ENCODE assay signal across 10 cellular contexts in the genomic region with DNA sequence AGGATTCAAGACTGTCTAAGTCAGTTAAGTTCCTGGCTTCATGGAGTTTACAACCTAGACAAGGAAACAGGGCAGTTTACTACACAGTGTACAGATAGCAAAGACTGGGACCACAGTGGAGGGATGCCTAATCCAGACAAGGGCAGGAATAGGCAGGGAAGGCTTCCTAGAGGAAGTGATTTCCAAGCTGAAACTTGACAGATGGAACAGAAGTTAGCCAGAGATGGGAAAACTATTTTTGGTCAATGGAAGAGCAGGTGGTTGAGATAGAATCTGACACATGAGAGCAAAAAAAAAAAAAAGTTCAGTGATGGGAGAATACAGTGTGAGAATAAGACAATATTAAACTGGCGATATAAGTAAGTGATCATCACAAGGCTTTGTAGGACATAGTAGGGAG. TPM values are rescaled to one million over a fixed set of nuclear protein-coding genes. Genes with fewer than 3 reads are reported as not detected.
DNase-seq lines count a peak whose midpoint lies in the region; ATAC-seq and TF ChIP-seq lines count a peak whose summit lies in the region.
"Had no signal": no experiment of that assay in that cellular context is flagged by ENCODE, and none has a peak within 500 bp of the region (broad histone marks: within the 10 kb centered on the region; RNA-seq: fewer than 3 reads in every experiment).

No MANE protein-coding gene starts in this region.

- H3K4me3 ChIP-seq in duodenal mucosa (ENCODE audit: low read depth in 1 of 2, low read length in 2 of 2): peak overlapping the region; percentile 92 to 96

- ATAC-seq in HG03280 (IDR thresholded peaks at IDR 0.05; ENCODE audit: unreplicated experiment) (no peak), left lobe of liver (no peak)

- peaks cover 30% of the 10 kb centered on the region for H3K4me1 Mint-ChIP-seq in neural crest cell

- peaks cover 8% of the 10 kb centered on the region for H3K36me3 Mint-ChIP-seq in neural crest cell (ENCODE audit: low read depth)

- H3K27ac Mint-ChIP-seq in neural crest cell (ENCODE audit: unreplicated experiment): peak overlapping the region; percentile 99

- peak overlapping the region; percentile 99 for H3K4me3 Mint-ChIP-seq in neural crest cell

- H3K27ac ChIP-seq in duodenal mucosa (ENCODE audit: low read depth, low read length): no peak overlapping the region

- no peaks in the 10 kb centered on the region for H3K27me3 Mint-ChIP-seq in neural crest cell (ENCODE audit: low read depth)

- intact Hi-C loops in cardiac septum (cut with DNase I): no loop called here

- DNase-seq in DMS 273 (lab: John Stamatoyannopoulos, UW; ENCODE audit: unreplicated experiment) (peak; percentile 60), NCI-H2171 treated with DMSO at 0.1 percent for 48 hours (lab: John Stamatoyannopoulos, UW) (peak; percentile 55), neural crest cell (ENCODE audit: low read depth, low spot score) (no peak), NCI-H2107 (lab: John Stamatoyannopoulos, UW) (no peak), left lobe of liver (ENCODE audit: low spot score) (no peak), cardiac septum (ENCODE audit: low spot score) (no peak)
- DNase-seq: Kasumi-1, testis had no signal

- H3K9me3 ChIP-seq in duodenal mucosa (ENCODE audit: control insufficient read depth in 1 of 2, low read length in 2 of 2): no peaks in the 10 kb centered on the region
- H3K9me3 ChIP-seq: testis had no signal

- H3K9me3 Mint-ChIP-seq in neural crest cell: no peaks in the 10 kb centered on the region

- no peaks in the 10 kb centered on the region for H3K27me3 ChIP-seq in duodenal mucosa (ENCODE audit: control insufficient read depth in 1 of 2, insufficient read depth in 2 of 2, low read length in 2 of 2)
- H3K27me3 ChIP-seq: testis had no signal

- no peak for TF ChIP-seq CTCF in neural crest cell (conservative IDR thresholded peaks at IDR 0.05)

- H3K4me1 ChIP-seq in duodenal mucosa (ENCODE audit: control insufficient read depth in 1 of 2, insufficient read depth in 2 of 2, low read length in 2 of 2): peaks cover 21 to 29% of the 10 kb centered on the region in 2 donors

- H3K36me3 ChIP-seq in duodenal mucosa (ENCODE audit: control insufficient read depth in 1 of 2, insufficient read depth in 2 of 2, low read length in 2 of 2): peaks cover 0 to 37% of the 10 kb centered on the region in 2 donors

- H3K9ac ChIP-seq in duodenal mucosa (ENCODE audit: low read depth in 1 of 2, low read length in 2 of 2): peak overlapping the region in 1 of 2 donors; percentile 92

RNA-seq across cellular contexts. Expression of a gene that starts 1.3 kb away (rescaled TPM):
- 86.7 and 86.9 TPM in 2 replicates for total RNA-seq in neural crest cell
- 47.9 TPM for total RNA-seq in left lobe of liver
- 52.9 TPM for total RNA-seq in cardiac septum

RNA-seq across cellular contexts. Expression of a gene that starts 1.4 kb away (rescaled TPM):
- total RNA-seq in neural crest cell (27.5 and 33.2 TPM in 2 replicates), left lobe of liver (9.9 TPM), cardiac septum (14.9 TPM)

Comparison
In these comparisons a context has a peak if more than half of its experiments do, and no peak if none do; other contexts are left out.
1. DNase-seq: peak in DMS 273 (single experiment) and NCI-H2171 treated with DMSO at 0.1 percent for 48 hours (single experiment); none in neural crest cell (single experiment), NCI-H2107 (single experiment), left lobe of liver (single experiment) and cardiac septum (single experiment).